Comparison of ENCODE assay signal across 17 cellular contexts in the genomic region with DNA sequence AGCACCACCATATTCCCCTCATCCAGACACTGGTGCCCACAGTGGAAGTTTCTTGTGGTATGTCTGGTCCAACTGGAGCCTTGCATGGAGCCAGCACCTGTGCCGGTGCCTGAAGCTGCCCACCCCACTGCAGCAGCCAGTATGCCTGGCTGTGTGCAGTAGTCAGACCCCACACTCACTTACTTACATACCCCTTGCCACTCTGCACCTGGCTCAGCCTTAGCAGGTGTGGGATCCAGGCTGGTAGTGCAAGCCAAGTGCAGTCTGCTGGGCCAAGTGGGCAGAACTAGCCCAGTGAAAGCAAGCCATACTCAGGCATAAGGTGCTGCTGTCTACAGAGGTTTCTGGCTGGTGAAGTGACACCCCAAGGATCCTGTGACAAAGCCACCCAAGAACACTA.
DNase-seq lines count a peak whose midpoint lies in the region; ATAC-seq and TF ChIP-seq lines count a peak whose summit lies in the region.
"Had no signal": no experiment of that assay in that cellular context is flagged by ENCODE, and none has a peak within 500 bp of the region (broad histone marks: within the 10 kb centered on the region; RNA-seq: fewer than 3 reads in every experiment).

No MANE protein-coding gene starts in this region.

- no peak overlapping the region for H3K27ac Mint-ChIP-seq in activated naive CD8-positive, alpha-beta T cell treated with anti-CD3 and anti-CD28 coated beads, Interleukin-2, amount 50 U/mL, for 24 hours
- H3K27ac Mint-ChIP-seq in activated naive CD8-positive, alpha-beta T cell treated with anti-CD3 and anti-CD28 coated beads for 36 hours, result no peak overlapping the region
- H3K27ac Mint-ChIP-seq in WTC11, result no peak overlapping the region
- H3K27ac Mint-ChIP-seq: B cell; CD4-positive, alpha-beta T cell; CD8-positive, alpha-beta T cell had no signal

- DNase-seq in activated naive CD8-positive, alpha-beta T cell treated with anti-CD3 and anti-CD28 coated beads, Interleukin-2, amount 50 U/mL, for 24 hours, result no peak
- DNase-seq in activated naive CD8-positive, alpha-beta T cell treated with anti-CD3 and anti-CD28 coated beads for 36 hours, result no peak
- DNase-seq in WTC11 (ENCODE audit: low spot score) (no peak), upper lobe of right lung (no peak), NCI-H345 (lab: John Stamatoyannopoulos, UW) (no peak)
- DNase-seq: AML-193; Caco-2; Calu3; CD4-positive, alpha-beta T cell; CD8-positive, alpha-beta T cell; DMS79 treated with DMSO at 0.1 percent for 48 hours; GF-D8 had no signal

- CTCF ChIA-PET in WTC11 (lab: Charles Lee), result no interaction called here

- no peaks in the 10 kb centered on the region for H3K9me3 ChIP-seq in upper lobe of right lung
- H3K9me3 ChIP-seq: A549, Caco-2 had no signal

- TF ChIP-seq CTCF in WTC11 (IDR thresholded peaks at IDR 0.05) (no peak), upper lobe of right lung (IDR thresholded peaks at IDR 0.05) (no peak)

- intact Hi-C loops in upper lobe of right lung (cut with DNase I), result no loop called here

- H3K36me3 ChIP-seq in upper lobe of right lung, result no peaks in the 10 kb centered on the region
- H3K36me3 ChIP-seq: BLaER1 treated with 17β-estradiol and CSF1 and Interleukin-3, amounts not matched to agents 10 nM and 100 nM had no signal

- H3K9me3 Mint-ChIP-seq in activated naive CD8-positive, alpha-beta T cell treated with anti-CD3 and anti-CD28 coated beads, Interleukin-2, amount 50 U/mL, for 24 hours, result no peaks in the 10 kb centered on the region
- H3K9me3 Mint-ChIP-seq in activated naive CD8-positive, alpha-beta T cell treated with anti-CD3 and anti-CD28 coated beads for 36 hours, result peaks cover 4% of the 10 kb centered on the region
- peaks cover 16% of the 10 kb centered on the region for H3K9me3 Mint-ChIP-seq in WTC11
- H3K9me3 Mint-ChIP-seq: CD8-positive, alpha-beta T cell had no signal

- H3K27ac ChIP-seq in upper lobe of right lung, result no peak overlapping the region
- H3K27ac ChIP-seq: 22Rv1; A549; BLaER1 treated with 17β-estradiol and CSF1 and Interleukin-3, amounts not matched to agents 10 nM and 100 nM; C4-2B had no signal

- no peaks in the 10 kb centered on the region for H3K4me1 Mint-ChIP-seq in activated naive CD8-positive, alpha-beta T cell treated with anti-CD3 and anti-CD28 coated beads, Interleukin-2, amount 50 U/mL, for 24 hours
- H3K4me1 Mint-ChIP-seq in activated naive CD8-positive, alpha-beta T cell treated with anti-CD3 and anti-CD28 coated beads for 36 hours, result no peaks in the 10 kb centered on the region
- H3K4me1 Mint-ChIP-seq in WTC11, result no peaks in the 10 kb centered on the region
- H3K4me1 Mint-ChIP-seq: B cell had no signal

- POLR2A ChIA-PET in WTC11 (lab: Charles Lee), result no interaction called here

- no peaks in the 10 kb centered on the region for H3K36me3 Mint-ChIP-seq in activated naive CD8-positive, alpha-beta T cell treated with anti-CD3 and anti-CD28 coated beads, Interleukin-2, amount 50 U/mL, for 24 hours (ENCODE audit: low read depth)
- no peaks in the 10 kb centered on the region for H3K36me3 Mint-ChIP-seq in activated naive CD8-positive, alpha-beta T cell treated with anti-CD3 and anti-CD28 coated beads for 36 hours
- peaks cover 4% of the 10 kb centered on the region for H3K36me3 Mint-ChIP-seq in WTC11
- H3K36me3 Mint-ChIP-seq: CD8-positive, alpha-beta T cell had no signal

- no peak overlapping the region for H3K4me3 ChIP-seq in upper lobe of right lung
- H3K4me3 ChIP-seq: A549; BLaER1 treated with 17β-estradiol and CSF1 and Interleukin-3, amounts not matched to agents 10 nM and 100 nM had no signal

- H3K27me3 Mint-ChIP-seq in activated naive CD8-positive, alpha-beta T cell treated with anti-CD3 and anti-CD28 coated beads, Interleukin-2, amount 50 U/mL, for 24 hours, result no peaks in the 10 kb centered on the region
- H3K27me3 Mint-ChIP-seq in activated naive CD8-positive, alpha-beta T cell treated with anti-CD3 and anti-CD28 coated beads for 36 hours, result no peaks in the 10 kb centered on the region
- no peaks in the 10 kb centered on the region for H3K27me3 Mint-ChIP-seq in WTC11 (ENCODE audit: low read depth)
- H3K27me3 Mint-ChIP-seq: B cell; CD4-positive, alpha-beta T cell had no signal

- H3K4me3 Mint-ChIP-seq in activated naive CD8-positive, alpha-beta T cell treated with anti-CD3 and anti-CD28 coated beads, Interleukin-2, amount 50 U/mL, for 24 hours, result no peak overlapping the region
- H3K4me3 Mint-ChIP-seq in activated naive CD8-positive, alpha-beta T cell treated with anti-CD3 and anti-CD28 coated beads for 36 hours, result no peak overlapping the region
- no peak overlapping the region for H3K4me3 Mint-ChIP-seq in WTC11
- H3K4me3 Mint-ChIP-seq: B cell; CD4-positive, alpha-beta T cell; CD8-positive, alpha-beta T cell had no signal

- peak; percentile 20 for ATAC-seq in activated naive CD8-positive, alpha-beta T cell treated with anti-CD3 and anti-CD28 coated beads, Interleukin-2, amount 50 U/mL, for 24 hours
- ATAC-seq in WTC11, result no peak
- peak; percentile 23 for ATAC-seq in upper lobe of right lung
- ATAC-seq: A549; CD8-positive, alpha-beta T cell had no signal

- no peaks in the 10 kb centered on the region for H3K4me1 ChIP-seq in upper lobe of right lung
- H3K4me1 ChIP-seq: A549; BLaER1 treated with 17β-estradiol and CSF1 and Interleukin-3, amounts not matched to agents 10 nM and 100 nM; Caco-2 had no signal

- H3K27me3 ChIP-seq in upper lobe of right lung, result no peaks in the 10 kb centered on the region
- H3K27me3 ChIP-seq: BLaER1 treated with 17β-estradiol and CSF1 and Interleukin-3, amounts not matched to agents 10 nM and 100 nM had no signal

TF ChIP-seq in WTC11, 78 proteins besides CTCF, POLR2A, EP300 and RAD21:
- TF ChIP-seq, protein P1, sequence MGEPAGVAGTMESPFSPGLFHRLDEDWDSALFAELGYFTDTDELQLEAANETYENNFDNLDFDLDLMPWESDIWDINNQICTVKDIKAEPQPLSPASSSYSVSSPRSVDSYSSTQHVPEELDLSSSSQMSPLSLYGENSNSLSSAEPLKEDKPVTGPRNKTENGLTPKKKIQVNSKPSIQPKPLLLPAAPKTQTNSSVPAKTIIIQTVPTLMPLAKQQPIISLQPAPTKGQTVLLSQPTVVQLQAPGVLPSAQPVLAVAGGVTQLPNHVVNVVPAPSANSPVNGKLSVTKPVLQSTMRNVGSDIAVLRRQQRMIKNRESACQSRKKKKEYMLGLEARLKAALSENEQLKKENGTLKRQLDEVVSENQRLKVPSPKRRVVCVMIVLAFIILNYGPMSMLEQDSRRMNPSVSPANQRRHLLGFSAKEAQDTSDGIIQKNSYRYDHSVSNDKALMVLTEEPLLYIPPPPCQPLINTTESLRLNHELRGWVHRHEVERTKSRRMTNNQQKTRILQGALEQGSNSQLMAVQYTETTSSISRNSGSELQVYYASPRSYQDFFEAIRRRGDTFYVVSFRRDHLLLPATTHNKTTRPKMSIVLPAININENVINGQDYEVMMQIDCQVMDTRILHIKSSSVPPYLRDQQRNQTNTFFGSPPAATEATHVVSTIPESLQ (CRISPR knock-in tag; IDR thresholded peaks at IDR 0.05), result peak; percentile 37; the same call in 1 of the 2 replicates
- no peak for TF ChIP-seq NFYB (CRISPR knock-in tag; conservative IDR thresholded peaks at IDR 0.05; ENCODE audit: low read depth)
